ENCODE assay signal across 1 cellular context in the genomic region with DNA sequence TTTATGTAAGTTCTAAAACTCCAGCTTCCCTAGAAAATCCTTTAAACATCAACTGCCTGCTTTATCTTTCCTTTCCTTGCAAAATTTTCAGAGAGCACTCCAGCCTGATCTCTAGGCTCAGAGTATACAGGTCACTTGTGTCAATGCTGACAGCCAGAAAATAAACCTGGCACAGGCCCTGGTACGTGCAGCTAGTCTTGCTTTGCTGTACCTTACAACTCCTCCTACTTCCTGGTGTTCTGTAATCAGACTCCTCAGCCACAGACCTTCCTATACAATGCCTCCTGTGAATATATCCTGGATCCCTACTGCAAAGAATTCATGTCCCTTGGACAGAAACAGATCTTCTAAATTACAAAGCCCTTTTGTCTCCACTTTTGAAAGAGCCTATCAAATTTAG.
TF ChIP-seq lines count a peak whose summit lies in the region.

No MANE protein-coding gene starts in this region.

TF ChIP-seq in HepG2, 621 proteins besides CTCF, POLR2A, EP300 and RAD21 (continued from another document and continues in another):
- TF ChIP-seq, protein P1, sequence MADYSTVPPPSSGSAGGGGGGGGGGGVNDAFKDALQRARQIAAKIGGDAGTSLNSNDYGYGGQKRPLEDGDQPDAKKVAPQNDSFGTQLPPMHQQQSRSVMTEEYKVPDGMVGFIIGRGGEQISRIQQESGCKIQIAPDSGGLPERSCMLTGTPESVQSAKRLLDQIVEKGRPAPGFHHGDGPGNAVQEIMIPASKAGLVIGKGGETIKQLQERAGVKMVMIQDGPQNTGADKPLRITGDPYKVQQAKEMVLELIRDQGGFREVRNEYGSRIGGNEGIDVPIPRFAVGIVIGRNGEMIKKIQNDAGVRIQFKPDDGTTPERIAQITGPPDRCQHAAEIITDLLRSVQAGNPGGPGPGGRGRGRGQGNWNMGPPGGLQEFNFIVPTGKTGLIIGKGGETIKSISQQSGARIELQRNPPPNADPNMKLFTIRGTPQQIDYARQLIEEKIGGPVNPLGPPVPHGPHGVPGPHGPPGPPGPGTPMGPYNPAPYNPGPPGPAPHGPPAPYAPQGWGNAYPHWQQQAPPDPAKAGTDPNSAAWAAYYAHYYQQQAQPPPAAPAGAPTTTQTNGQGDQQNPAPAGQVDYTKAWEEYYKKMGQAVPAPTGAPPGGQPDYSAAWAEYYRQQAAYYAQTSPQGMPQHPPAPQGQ (CRISPR knock-in tag; IDR thresholded peaks at IDR 0.05; ENCODE audit: borderline replicate concordance), result no peak
- TF ChIP-seq ZNF598 (CRISPR knock-in tag; IDR thresholded peaks at IDR 0.05; ENCODE audit: borderline replicate concordance) (no peak), ZBTB8A (CRISPR knock-in tag; IDR thresholded peaks at IDR 0.05; ENCODE audit: borderline replicate concordance, low read depth) (no peak), ZNF354B (CRISPR knock-in tag; IDR thresholded peaks at IDR 0.05) (no peak), ZFP37 (CRISPR knock-in tag; IDR thresholded peaks at IDR 0.05; ENCODE audit: borderline replicate concordance) (peak; percentile 71; the same call in 1 of the 2 replicates), ZNF546 (CRISPR knock-in tag; conservative IDR thresholded peaks at IDR 0.05) (no peak), TBX3 (IDR thresholded peaks at IDR 0.05; ENCODE audit: borderline replicate concordance) (no peak), ZFP82 (CRISPR knock-in tag; IDR thresholded peaks at IDR 0.05; ENCODE audit: borderline replicate concordance) (no peak), ZNF556 (CRISPR knock-in tag; IDR thresholded peaks at IDR 0.05; ENCODE audit: borderline replicate concordance) (peak; percentile 42; the same call in 1 of the 2 replicates), MIER2 (CRISPR knock-in tag; IDR thresholded peaks at IDR 0.05) (peak; percentile 57; the same call in 1 of the 2 replicates), SRY (CRISPR knock-in tag; IDR thresholded peaks at IDR 0.05) (no peak), ZNF367 (CRISPR knock-in tag; IDR thresholded peaks at IDR 0.05; ENCODE audit: borderline replicate concordance) (no peak), ZBTB21 (CRISPR knock-in tag; IDR thresholded peaks at IDR 0.05) (no peak), RAD51 (IDR thresholded peaks at IDR 0.05; ENCODE audit: borderline replicate concordance) (no peak), ETV6 (CRISPR knock-in tag; conservative IDR thresholded peaks at IDR 0.05) (no peak), ZFP36 (IDR thresholded peaks at IDR 0.05; ENCODE audit: borderline replicate concordance, low read depth, low read length, partially characterized antibody) (no peak), MAFF (IDR thresholded peaks at IDR 0.05; ENCODE audit: low read depth, low read length) (no peak), BRCA1 (CRISPR knock-in tag; IDR thresholded peaks at IDR 0.05) (0 out of 2 replicates have a peak, but pooled peaks have one; percentile 6), THYN1 (CRISPR knock-in tag; IDR thresholded peaks at IDR 0.05; ENCODE audit: borderline replicate concordance, low read depth) (0 out of 2 replicates have a peak, but pooled peaks have one; percentile 47), NFKBIZ (CRISPR knock-in tag; IDR thresholded peaks at IDR 0.05) (0 out of 2 replicates have a peak, but pooled peaks have one; percentile 57), ZNF333 (CRISPR knock-in tag; IDR thresholded peaks at IDR 0.05; ENCODE audit: borderline replicate concordance) (no peak), MBNL3 (CRISPR knock-in tag; conservative IDR thresholded peaks at IDR 0.05) (no peak), SMAD9 (CRISPR knock-in tag; IDR thresholded peaks at IDR 0.05) (no peak), NCOR1 (IDR thresholded peaks at IDR 0.05; ENCODE audit: borderline replicate concordance, low read length) (peak; percentile 57; the same call in 1 of the 2 replicates), HCFC1 (IDR thresholded peaks at IDR 0.05; ENCODE audit: low read depth, low read length) (no peak), EZH2 (conservative IDR thresholded peaks at IDR 0.05; ENCODE audit: low read depth, low read length) (no peak)
- TF ChIP-seq, protein P2, sequence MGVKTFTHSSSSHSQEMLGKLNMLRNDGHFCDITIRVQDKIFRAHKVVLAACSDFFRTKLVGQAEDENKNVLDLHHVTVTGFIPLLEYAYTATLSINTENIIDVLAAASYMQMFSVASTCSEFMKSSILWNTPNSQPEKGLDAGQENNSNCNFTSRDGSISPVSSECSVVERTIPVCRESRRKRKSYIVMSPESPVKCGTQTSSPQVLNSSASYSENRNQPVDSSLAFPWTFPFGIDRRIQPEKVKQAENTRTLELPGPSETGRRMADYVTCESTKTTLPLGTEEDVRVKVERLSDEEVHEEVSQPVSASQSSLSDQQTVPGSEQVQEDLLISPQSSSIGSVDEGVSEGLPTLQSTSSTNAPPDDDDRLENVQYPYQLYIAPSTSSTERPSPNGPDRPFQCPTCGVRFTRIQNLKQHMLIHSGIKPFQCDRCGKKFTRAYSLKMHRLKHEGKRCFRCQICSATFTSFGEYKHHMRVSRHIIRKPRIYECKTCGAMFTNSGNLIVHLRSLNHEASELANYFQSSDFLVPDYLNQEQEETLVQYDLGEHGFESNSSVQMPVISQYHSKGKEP (CRISPR knock-in tag; IDR thresholded peaks at IDR 0.05), result no peak
- TF ChIP-seq, protein P3, sequence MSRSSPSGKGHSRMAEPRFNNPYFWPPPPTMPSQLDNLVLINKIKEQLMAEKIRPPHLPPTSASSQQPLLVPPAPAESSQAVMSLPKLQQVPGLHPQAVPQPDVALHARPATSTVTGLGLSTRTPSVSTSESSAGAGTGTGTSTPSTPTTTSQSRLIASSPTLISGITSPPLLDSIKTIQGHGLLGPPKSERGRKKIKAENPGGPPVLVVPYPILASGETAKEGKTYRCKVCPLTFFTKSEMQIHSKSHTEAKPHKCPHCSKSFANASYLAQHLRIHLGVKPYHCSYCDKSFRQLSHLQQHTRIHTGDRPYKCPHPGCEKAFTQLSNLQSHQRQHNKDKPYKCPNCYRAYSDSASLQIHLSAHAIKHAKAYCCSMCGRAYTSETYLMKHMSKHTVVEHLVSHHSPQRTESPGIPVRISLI (CRISPR knock-in tag; IDR thresholded peaks at IDR 0.05; ENCODE audit: borderline replicate concordance), result no peak
- TF ChIP-seq, protein P4, sequence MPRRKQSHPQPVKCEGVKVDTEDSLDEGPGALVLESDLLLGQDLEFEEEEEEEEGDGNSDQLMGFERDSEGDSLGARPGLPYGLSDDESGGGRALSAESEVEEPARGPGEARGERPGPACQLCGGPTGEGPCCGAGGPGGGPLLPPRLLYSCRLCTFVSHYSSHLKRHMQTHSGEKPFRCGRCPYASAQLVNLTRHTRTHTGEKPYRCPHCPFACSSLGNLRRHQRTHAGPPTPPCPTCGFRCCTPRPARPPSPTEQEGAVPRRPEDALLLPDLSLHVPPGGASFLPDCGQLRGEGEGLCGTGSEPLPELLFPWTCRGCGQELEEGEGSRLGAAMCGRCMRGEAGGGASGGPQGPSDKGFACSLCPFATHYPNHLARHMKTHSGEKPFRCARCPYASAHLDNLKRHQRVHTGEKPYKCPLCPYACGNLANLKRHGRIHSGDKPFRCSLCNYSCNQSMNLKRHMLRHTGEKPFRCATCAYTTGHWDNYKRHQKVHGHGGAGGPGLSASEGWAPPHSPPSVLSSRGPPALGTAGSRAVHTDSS (CRISPR knock-in tag; conservative IDR thresholded peaks at IDR 0.05), result no peak
- TF ChIP-seq, protein P5, sequence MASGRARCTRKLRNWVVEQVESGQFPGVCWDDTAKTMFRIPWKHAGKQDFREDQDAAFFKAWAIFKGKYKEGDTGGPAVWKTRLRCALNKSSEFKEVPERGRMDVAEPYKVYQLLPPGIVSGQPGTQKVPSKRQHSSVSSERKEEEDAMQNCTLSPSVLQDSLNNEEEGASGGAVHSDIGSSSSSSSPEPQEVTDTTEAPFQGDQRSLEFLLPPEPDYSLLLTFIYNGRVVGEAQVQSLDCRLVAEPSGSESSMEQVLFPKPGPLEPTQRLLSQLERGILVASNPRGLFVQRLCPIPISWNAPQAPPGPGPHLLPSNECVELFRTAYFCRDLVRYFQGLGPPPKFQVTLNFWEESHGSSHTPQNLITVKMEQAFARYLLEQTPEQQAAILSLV (CRISPR knock-in tag; IDR thresholded peaks at IDR 0.05; ENCODE audit: borderline replicate concordance), result no peak
- TF ChIP-seq, protein P6, sequence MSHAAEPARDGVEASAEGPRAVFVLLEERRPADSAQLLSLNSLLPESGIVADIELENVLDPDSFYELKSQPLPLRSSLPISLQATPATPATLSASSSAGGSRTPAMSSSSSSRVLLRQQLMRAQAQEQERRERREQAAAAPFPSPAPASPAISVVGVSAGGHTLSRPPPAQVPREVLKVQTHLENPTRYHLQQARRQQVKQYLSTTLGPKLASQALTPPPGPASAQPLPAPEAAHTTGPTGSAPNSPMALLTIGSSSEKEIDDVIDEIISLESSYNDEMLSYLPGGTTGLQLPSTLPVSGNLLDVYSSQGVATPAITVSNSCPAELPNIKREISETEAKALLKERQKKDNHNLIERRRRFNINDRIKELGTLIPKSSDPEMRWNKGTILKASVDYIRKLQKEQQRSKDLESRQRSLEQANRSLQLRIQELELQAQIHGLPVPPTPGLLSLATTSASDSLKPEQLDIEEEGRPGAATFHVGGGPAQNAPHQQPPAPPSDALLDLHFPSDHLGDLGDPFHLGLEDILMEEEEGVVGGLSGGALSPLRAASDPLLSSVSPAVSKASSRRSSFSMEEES (CRISPR knock-in tag; IDR thresholded peaks at IDR 0.05), result peak; percentile 67; the same call in 1 of the 2 replicates
- TF ChIP-seq, protein P7, sequence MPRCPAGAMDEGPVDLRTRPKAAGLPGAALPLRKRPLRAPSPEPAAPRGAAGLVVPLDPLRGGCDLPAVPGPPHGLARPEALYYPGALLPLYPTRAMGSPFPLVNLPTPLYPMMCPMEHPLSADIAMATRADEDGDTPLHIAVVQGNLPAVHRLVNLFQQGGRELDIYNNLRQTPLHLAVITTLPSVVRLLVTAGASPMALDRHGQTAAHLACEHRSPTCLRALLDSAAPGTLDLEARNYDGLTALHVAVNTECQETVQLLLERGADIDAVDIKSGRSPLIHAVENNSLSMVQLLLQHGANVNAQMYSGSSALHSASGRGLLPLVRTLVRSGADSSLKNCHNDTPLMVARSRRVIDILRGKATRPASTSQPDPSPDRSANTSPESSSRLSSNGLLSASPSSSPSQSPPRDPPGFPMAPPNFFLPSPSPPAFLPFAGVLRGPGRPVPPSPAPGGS (CRISPR knock-in tag; IDR thresholded peaks at IDR 0.05), result no peak
- TF ChIP-seq, protein P8, sequence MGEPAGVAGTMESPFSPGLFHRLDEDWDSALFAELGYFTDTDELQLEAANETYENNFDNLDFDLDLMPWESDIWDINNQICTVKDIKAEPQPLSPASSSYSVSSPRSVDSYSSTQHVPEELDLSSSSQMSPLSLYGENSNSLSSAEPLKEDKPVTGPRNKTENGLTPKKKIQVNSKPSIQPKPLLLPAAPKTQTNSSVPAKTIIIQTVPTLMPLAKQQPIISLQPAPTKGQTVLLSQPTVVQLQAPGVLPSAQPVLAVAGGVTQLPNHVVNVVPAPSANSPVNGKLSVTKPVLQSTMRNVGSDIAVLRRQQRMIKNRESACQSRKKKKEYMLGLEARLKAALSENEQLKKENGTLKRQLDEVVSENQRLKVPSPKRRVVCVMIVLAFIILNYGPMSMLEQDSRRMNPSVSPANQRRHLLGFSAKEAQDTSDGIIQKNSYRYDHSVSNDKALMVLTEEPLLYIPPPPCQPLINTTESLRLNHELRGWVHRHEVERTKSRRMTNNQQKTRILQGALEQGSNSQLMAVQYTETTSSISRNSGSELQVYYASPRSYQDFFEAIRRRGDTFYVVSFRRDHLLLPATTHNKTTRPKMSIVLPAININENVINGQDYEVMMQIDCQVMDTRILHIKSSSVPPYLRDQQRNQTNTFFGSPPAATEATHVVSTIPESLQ (CRISPR knock-in tag; conservative IDR thresholded peaks at IDR 0.05), result no peak
- TF ChIP-seq, protein P9, sequence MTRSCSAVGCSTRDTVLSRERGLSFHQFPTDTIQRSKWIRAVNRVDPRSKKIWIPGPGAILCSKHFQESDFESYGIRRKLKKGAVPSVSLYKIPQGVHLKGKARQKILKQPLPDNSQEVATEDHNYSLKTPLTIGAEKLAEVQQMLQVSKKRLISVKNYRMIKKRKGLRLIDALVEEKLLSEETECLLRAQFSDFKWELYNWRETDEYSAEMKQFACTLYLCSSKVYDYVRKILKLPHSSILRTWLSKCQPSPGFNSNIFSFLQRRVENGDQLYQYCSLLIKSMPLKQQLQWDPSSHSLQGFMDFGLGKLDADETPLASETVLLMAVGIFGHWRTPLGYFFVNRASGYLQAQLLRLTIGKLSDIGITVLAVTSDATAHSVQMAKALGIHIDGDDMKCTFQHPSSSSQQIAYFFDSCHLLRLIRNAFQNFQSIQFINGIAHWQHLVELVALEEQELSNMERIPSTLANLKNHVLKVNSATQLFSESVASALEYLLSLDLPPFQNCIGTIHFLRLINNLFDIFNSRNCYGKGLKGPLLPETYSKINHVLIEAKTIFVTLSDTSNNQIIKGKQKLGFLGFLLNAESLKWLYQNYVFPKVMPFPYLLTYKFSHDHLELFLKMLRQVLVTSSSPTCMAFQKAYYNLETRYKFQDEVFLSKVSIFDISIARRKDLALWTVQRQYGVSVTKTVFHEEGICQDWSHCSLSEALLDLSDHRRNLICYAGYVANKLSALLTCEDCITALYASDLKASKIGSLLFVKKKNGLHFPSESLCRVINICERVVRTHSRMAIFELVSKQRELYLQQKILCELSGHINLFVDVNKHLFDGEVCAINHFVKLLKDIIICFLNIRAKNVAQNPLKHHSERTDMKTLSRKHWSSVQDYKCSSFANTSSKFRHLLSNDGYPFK (CRISPR knock-in tag; IDR thresholded peaks at IDR 0.05; ENCODE audit: borderline replicate concordance), result no peak
- TF ChIP-seq, protein P10, sequence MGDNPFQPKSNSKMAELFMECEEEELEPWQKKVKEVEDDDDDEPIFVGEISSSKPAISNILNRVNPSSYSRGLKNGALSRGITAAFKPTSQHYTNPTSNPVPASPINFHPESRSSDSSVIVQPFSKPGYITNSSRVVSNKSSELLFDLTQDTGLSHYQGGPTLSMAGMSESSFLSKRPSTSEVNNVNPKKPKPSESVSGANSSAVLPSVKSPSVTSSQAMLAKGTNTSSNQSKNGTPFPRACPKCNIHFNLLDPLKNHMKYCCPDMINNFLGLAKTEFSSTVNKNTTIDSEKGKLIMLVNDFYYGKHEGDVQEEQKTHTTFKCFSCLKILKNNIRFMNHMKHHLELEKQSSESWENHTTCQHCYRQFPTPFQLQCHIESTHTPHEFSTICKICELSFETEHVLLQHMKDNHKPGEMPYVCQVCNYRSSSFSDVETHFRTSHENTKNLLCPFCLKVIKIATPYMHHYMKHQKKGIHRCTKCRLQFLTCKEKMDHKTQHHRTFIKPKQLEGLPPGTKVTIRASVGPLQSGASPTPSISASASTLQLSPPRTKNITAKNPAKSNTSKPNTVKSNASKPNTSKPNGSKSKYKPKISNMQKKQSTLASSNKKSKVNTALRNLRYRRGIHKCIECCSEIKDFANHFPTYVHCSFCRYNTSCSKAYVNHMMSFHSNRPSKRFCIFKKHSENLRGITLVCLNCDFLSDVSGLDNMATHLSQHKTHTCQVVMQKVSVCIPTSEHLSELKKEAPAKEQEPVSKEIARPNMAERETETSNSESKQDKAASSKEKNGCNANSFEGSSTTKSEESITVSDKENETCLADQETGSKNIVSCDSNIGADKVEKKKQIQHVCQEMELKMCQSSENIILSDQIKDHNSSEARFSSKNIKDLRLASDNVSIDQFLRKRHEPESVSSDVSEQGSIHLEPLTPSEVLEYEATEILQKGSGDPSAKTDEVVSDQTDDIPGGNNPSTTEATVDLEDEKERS (CRISPR knock-in tag; IDR thresholded peaks at IDR 0.05), result no peak
